In genomic region chr2:21427606-21428005, GRCh38 we compare ENCODE assay signal across 23 cellular contexts.
DNase-seq lines count a peak whose midpoint lies in the region; ATAC-seq and TF ChIP-seq lines count a peak whose summit lies in the region.
"Had no signal": no experiment of that assay in that cellular context is flagged by ENCODE, and none has a peak within 500 bp of the region (broad histone marks: within the 10 kb centered on the region; RNA-seq: fewer than 3 reads in every experiment).

No MANE protein-coding gene starts in this region.

- no peaks in the 10 kb centered on the region for H3K36me3 Mint-ChIP-seq in endothelial cell (ENCODE audit: low read depth, unreplicated experiment)
- H3K36me3 Mint-ChIP-seq: activated CD4-positive, alpha-beta memory T cell treated with anti-CD3 and anti-CD28 coated beads for 36 hours had no signal

- H3K4me1 Mint-ChIP-seq in endothelial cell (ENCODE audit: unreplicated experiment) = peaks cover 10% of the 10 kb centered on the region

- H3K27ac Mint-ChIP-seq in endothelial cell (ENCODE audit: unreplicated experiment) = peak overlapping the region; percentile 79
- H3K27ac Mint-ChIP-seq: activated CD4-positive, alpha-beta memory T cell treated with anti-CD3 and anti-CD28 coated beads for 36 hours; CD4-positive, alpha-beta T cell had no signal

- H3K9me3 Mint-ChIP-seq in endothelial cell (ENCODE audit: unreplicated experiment) = no peaks in the 10 kb centered on the region

- DNase-seq in COLO829 (ENCODE audit: low spot score) (peak; percentile 29), endothelial cell (ENCODE audit: low spot score) (no peak), AG08396 (ENCODE audit: low spot score) (no peak), SW480 (ENCODE audit: low spot score) (no peak)
- DNase-seq: activated CD4-positive, alpha-beta memory T cell treated with anti-CD3 and anti-CD28 coated beads for 36 hours; activated gamma-delta T cell treated with Interleukin-2 at 50 U/mL for 16 hours; amniotic stem cell; CD4-positive, alpha-beta T cell; hippocampal formation; KBM-7; lower lobe of right lung; NCI-H1694; NCI-H69; nucleus accumbens; PC-3; SJCRH30; stimulated activated CD4-positive, alpha-beta T cell treated with anti-CD3 and anti-CD28 coated beads, Interleukin-4, amount 100 ng/mL, for 1 hour; stimulated activated naive CD8-positive, alpha-beta T cell treated with anti-CD3 and anti-CD28 coated beads, Interleukin-15, Interleukin-2, amounts not matched to agents 100 U/mL and 50 U/mL, for 24 hours; thyroid gland had no signal

- H3K27me3 Mint-ChIP-seq in endothelial cell (ENCODE audit: unreplicated experiment) = peaks cover 2% of the 10 kb centered on the region
- H3K27me3 Mint-ChIP-seq: activated CD4-positive, alpha-beta memory T cell treated with anti-CD3 and anti-CD28 coated beads for 36 hours; CD4-positive, alpha-beta T cell had no signal

- peak; percentile 80 for ATAC-seq in GM19035 (IDR thresholded peaks at IDR 0.05; ENCODE audit: unreplicated experiment)
- peak; percentile 79 for ATAC-seq in HG03280 (IDR thresholded peaks at IDR 0.05; ENCODE audit: unreplicated experiment)
- ATAC-seq in GM21723 (IDR thresholded peaks at IDR 0.05; ENCODE audit: unreplicated experiment) = no peak
- no peak for ATAC-seq in GM21360 (IDR thresholded peaks at IDR 0.05; ENCODE audit: unreplicated experiment)
- ATAC-seq: lower lobe of right lung; PC-3; stimulated activated naive CD8-positive, alpha-beta T cell treated with anti-CD3 and anti-CD28 coated beads, Interleukin-15, Interleukin-2, amounts not matched to agents 100 U/mL and 50 U/mL, for 24 hours had no signal

- no peak overlapping the region for H3K4me3 Mint-ChIP-seq in endothelial cell (ENCODE audit: unreplicated experiment)
- H3K4me3 Mint-ChIP-seq: activated CD4-positive, alpha-beta memory T cell treated with anti-CD3 and anti-CD28 coated beads for 36 hours; CD4-positive, alpha-beta T cell had no signal

- no peak for TF ChIP-seq CTCF in endothelial cell (IDR thresholded peaks at IDR 0.05; ENCODE audit: unreplicated experiment)

Comparison
In these comparisons a context has a peak if more than half of its experiments do, and no peak if none do; other contexts are left out.
1. ATAC-seq: peak in GM19035 (single experiment) and HG03280 (single experiment); none in GM21723 (single experiment) and GM21360 (single experiment).